ENCODE assay signal across 20 cellular contexts in genomic region chr6:348860-349396, GRCh38. TPM values are rescaled to one million over a fixed set of nuclear protein-coding genes. Genes with fewer than 3 reads are reported as not detected.
"Had no signal": no experiment of that assay in that cellular context is flagged by ENCODE, and none has a peak within 500 bp of the region (broad histone marks: within the 10 kb centered on the region; RNA-seq: fewer than 3 reads in every experiment).

No MANE protein-coding gene starts in this region.

- H3K9me3 Mint-ChIP-seq: activated CD8-positive, alpha-beta T cell treated with anti-CD3 and anti-CD28 coated beads for 36 hours; activated naive CD4-positive, alpha-beta T cell treated with anti-CD3 and anti-CD28 coated beads, Interleukin-2, amount 50 U/mL, for 24 hours; activated T-cell treated with anti-CD3 and anti-CD28 coated beads, Interleukin-2, amount 50 U/mL, for 72 hours; T-cell had no signal

- H3K27ac Mint-ChIP-seq: activated CD8-positive, alpha-beta T cell treated with anti-CD3 and anti-CD28 coated beads for 36 hours; activated naive CD4-positive, alpha-beta T cell treated with anti-CD3 and anti-CD28 coated beads, Interleukin-2, amount 50 U/mL, for 24 hours; activated T-cell treated with anti-CD3 and anti-CD28 coated beads, Interleukin-2, amount 50 U/mL, for 72 hours; endodermal cell; T-cell; type B pancreatic cell; WTC11 had no signal

- H3K4me3 Mint-ChIP-seq: activated CD8-positive, alpha-beta T cell treated with anti-CD3 and anti-CD28 coated beads for 36 hours; activated naive CD4-positive, alpha-beta T cell treated with anti-CD3 and anti-CD28 coated beads, Interleukin-2, amount 50 U/mL, for 24 hours; activated T-cell treated with anti-CD3 and anti-CD28 coated beads, Interleukin-2, amount 50 U/mL, for 72 hours; endodermal cell; T-cell; type B pancreatic cell; WTC11 had no signal

- H3K4me1 ChIP-seq: pancreas, testis had no signal

- H3K27me3 Mint-ChIP-seq: activated CD8-positive, alpha-beta T cell treated with anti-CD3 and anti-CD28 coated beads for 36 hours; activated naive CD4-positive, alpha-beta T cell treated with anti-CD3 and anti-CD28 coated beads, Interleukin-2, amount 50 U/mL, for 24 hours; naive B cell; T-cell; type B pancreatic cell had no signal

- H3K27me3 ChIP-seq: pancreas, testis had no signal

- DNase-seq: activated CD4-positive, alpha-beta T cell treated with anti-CD3 and anti-CD28 coated beads for 48 hours; activated CD8-positive, alpha-beta memory T cell treated with anti-CD3 and anti-CD28 coated beads, Interleukin-2, amount 50 U/mL, for 4 hours; activated CD8-positive, alpha-beta T cell treated with anti-CD3 and anti-CD28 coated beads for 36 hours; activated gamma-delta T cell; activated T-cell treated with anti-CD3 and anti-CD28 coated beads, Interleukin-2, amount 50 U/mL, for 72 hours; endodermal cell; foreskin melanocyte; glutamatergic neuron; hippocampal formation; islet precursor cell; naive B cell; pancreas; stimulated activated CD4-positive, alpha-beta T cell treated with anti-CD3 and anti-CD28 coated beads, Interleukin-15, amount 100 ng/mL, for 24 hours; stimulated activated CD4-positive, alpha-beta T cell treated with anti-CD3 and anti-CD28 coated beads, Interleukin-2, amount 100 ng/mL, for 48 hours; T-cell; testis had no signal

- H3K27ac ChIP-seq: pancreas, SK-N-MC, testis had no signal

- H3K4me1 Mint-ChIP-seq: activated naive CD4-positive, alpha-beta T cell treated with anti-CD3 and anti-CD28 coated beads, Interleukin-2, amount 50 U/mL, for 24 hours; T-cell had no signal

- H3K4me3 ChIP-seq: pancreas, SK-N-MC, testis had no signal

- H3K9me3 ChIP-seq: pancreas, testis had no signal

- ATAC-seq: activated CD8-positive, alpha-beta T cell treated with anti-CD3 and anti-CD28 coated beads for 36 hours; T-cell; WTC11 had no signal

RNA-seq across cellular contexts. Expression of gene IRF4, which starts 42.6 kb away (rescaled TPM):
- total RNA-seq: endodermal cell had no signal
